In genomic region chr3:2180661-2181060, GRCh38 we compare ENCODE assay signal across 30 cellular contexts.
"Had no signal": no experiment of that assay in that cellular context is flagged by ENCODE, and none has a peak within 500 bp of the region (broad histone marks: within the 10 kb centered on the region; RNA-seq: fewer than 3 reads in every experiment).

No MANE protein-coding gene starts in this region.

- H3K27ac ChIP-seq: adrenal gland, body of pancreas, epithelial cell of prostate, esophagus squamous epithelium, gastroesophageal sphincter had no signal

- DNase-seq: activated CD4-positive, alpha-beta memory T cell treated with anti-CD3 and anti-CD28 coated beads for 36 hours; activated CD4-positive, alpha-beta T cell treated with anti-CD3 and anti-CD28 coated beads for 36 hours; activated CD4-positive, alpha-beta T cell treated with anti-CD3 and anti-CD28 coated beads, Interleukin-2, amount 10 ng/mL, durations not matched to agents 24 days and 14 days; activated CD4-positive, CD25-positive, alpha-beta regulatory T cell; activated CD4-positive, CD25-positive, alpha-beta regulatory T cell treated with anti-CD3 and anti-CD28 coated beads, Interleukin-2, amount 50 U/mL, for 72 hours; activated CD8-positive, alpha-beta memory T cell treated with anti-CD3 and anti-CD28 coated beads, Interleukin-2, amount 10 ng/mL, durations not matched to agents 7 days and 5 days; activated CD8-positive, alpha-beta memory T cell treated with anti-CD3 and anti-CD28 coated beads, Interleukin-2, amount 50 U/mL, for 4 hours; activated CD8-positive, alpha-beta T cell treated with anti-CD3 and anti-CD28 coated beads, Interleukin-2, amount 10 ng/mL, durations not matched to agents 7 days and 5 days; activated effector memory CD4-positive, alpha-beta T cell treated with anti-CD3 and anti-CD28 coated beads, Interleukin-2, amount 50 U/mL, for 16 hours; activated naive CD4-positive, alpha-beta T cell treated with anti-CD3 and anti-CD28 coated beads for 36 hours; activated naive CD8-positive, alpha-beta T cell treated with anti-CD3 and anti-CD28 coated beads for 36 hours; activated naive CD8-positive, alpha-beta T cell treated with anti-CD3 and anti-CD28 coated beads, Interleukin-2, amount 50 U/mL, for 24 hours; activated T-cell treated with anti-CD3 and anti-CD28 coated beads, Interleukin-2, amount 50 U/mL, for 1 hour; activated T-cell treated with anti-CD3 and anti-CD28 coated beads, Interleukin-2, amount 50 U/mL, for 48 hours; adrenal gland; amygdala; aorta; body of pancreas; caudate nucleus; effector CD8-positive, alpha-beta T cell; esophagus squamous epithelium; foreskin melanocyte; T-helper 1 cell; T-helper 17 cell; T1000 had no signal

- FAIRE-seq: colon, endometrium, endothelial cell of umbilical vein had no signal

- ATAC-seq: activated CD4-positive, alpha-beta T cell treated with anti-CD3 and anti-CD28 coated beads for 36 hours; activated CD8-positive, alpha-beta memory T cell treated with anti-CD3 and anti-CD28 coated beads, Interleukin-2, amount 10 ng/mL, durations not matched to agents 7 days and 5 days; activated CD8-positive, alpha-beta T cell treated with anti-CD3 and anti-CD28 coated beads, Interleukin-2, amount 10 ng/mL, durations not matched to agents 7 days and 5 days; activated naive CD8-positive, alpha-beta T cell treated with anti-CD3 and anti-CD28 coated beads, Interleukin-2, amount 50 U/mL, for 24 hours; body of pancreas; gastroesophageal sphincter; T-helper 17 cell had no signal
